Comparison of ENCODE assay signal across 11 cellular contexts in the genomic region with DNA sequence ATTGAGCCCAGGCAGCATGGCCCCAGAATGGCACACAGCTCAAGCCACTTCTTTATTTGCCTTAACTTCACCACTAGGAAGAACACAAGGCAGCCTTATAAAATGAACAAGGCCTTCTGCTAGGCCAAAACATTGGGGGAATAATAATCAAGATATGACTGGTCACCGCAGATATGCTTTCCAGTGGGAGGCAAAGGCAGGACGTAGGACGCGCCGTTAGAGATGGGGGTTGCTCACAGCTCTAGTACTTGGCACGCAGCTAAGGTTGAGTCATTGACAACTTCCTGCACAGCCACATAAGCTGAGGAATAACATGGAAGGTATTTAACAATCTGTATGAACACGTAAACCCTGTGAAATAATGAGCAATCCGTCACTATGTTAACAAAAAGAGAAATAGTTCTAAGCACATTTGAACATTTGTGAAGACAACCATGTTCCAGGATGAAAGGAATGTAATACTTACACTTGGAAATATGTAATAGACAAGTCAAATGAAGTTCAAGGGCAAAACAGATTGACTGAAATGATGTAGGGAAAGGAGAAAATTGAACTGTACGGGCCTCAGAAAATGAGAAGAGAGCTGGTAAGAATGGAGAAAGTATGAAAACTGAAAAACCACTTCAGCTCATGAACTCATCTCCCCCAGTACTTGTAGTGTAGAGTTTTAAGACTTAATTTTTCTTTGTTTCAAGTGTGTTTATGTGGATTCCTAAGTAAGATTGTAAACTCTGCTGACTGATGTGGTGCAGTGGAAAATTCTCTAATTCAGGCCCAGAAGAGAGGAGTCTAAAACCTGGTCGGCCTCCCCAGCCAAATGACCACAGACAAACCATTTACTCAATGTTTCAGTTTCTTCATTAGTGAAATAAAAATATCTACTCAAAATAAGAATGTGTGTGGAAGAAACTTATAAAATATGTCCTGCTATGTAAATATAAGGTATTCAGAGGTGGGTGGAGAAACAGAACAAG. TPM values are rescaled to one million over a fixed set of nuclear protein-coding genes. Genes with fewer than 3 reads are reported as not detected.
DNase-seq lines count a peak whose midpoint lies in the region; ATAC-seq and TF ChIP-seq lines count a peak whose summit lies in the region.
"Had no signal": no experiment of that assay in that cellular context is flagged by ENCODE, and none has a peak within 500 bp of the region (broad histone marks: within the 10 kb centered on the region; RNA-seq: fewer than 3 reads in every experiment).

No MANE protein-coding gene starts in this region.

- no peaks in the 10 kb centered on the region for H3K27me3 Mint-ChIP-seq in activated CD4-positive, alpha-beta T cell treated with anti-CD3 and anti-CD28 coated beads for 36 hours
- H3K27me3 Mint-ChIP-seq in activated CD4-positive, alpha-beta T cell treated with anti-CD3 and anti-CD28 coated beads, Interleukin-2, amount 10 ng/mL, durations not matched to agents 24 days and 14 days = peaks cover 3% of the 10 kb centered on the region
- H3K27me3 Mint-ChIP-seq in stimulated activated naive B cell treated with anti-CD40 and anti-IgM and Interleukin-4, amounts not matched to agents 10 μg/mL and 1 μg/mL and 100 μg/mL, for 72 hours = peaks cover 0 to 5% of the 10 kb centered on the region in 2 donors
- H3K27me3 Mint-ChIP-seq: T-helper 17 cell had no signal

- H3K4me3 Mint-ChIP-seq in activated CD4-positive, alpha-beta T cell treated with anti-CD3 and anti-CD28 coated beads for 36 hours = no peak overlapping the region
- no peak overlapping the region for H3K4me3 Mint-ChIP-seq in activated CD4-positive, alpha-beta T cell treated with anti-CD3 and anti-CD28 coated beads, Interleukin-2, amount 10 ng/mL, durations not matched to agents 24 days and 14 days
- H3K4me3 Mint-ChIP-seq in stimulated activated naive B cell treated with anti-CD40 and anti-IgM and Interleukin-4, amounts not matched to agents 10 μg/mL and 1 μg/mL and 100 μg/mL, for 72 hours = no peak overlapping the region
- H3K4me3 Mint-ChIP-seq: T-helper 17 cell had no signal

- peaks cover 0 to 4% of the 10 kb centered on the region in 2 donors for H3K4me1 ChIP-seq in esophagus (ENCODE audit: control insufficient read depth in 2 of 2, insufficient read depth in 2 of 2, low read length in 1 of 2)

- no peak for TF ChIP-seq CTCF in GM10266 (IDR thresholded peaks at IDR 0.05; ENCODE audit: control insufficient read depth, insufficient read depth, low read depth, missing control alignments)

- H3K27me3 ChIP-seq in esophagus (ENCODE audit: control insufficient read depth in 1 of 2, insufficient read depth in 2 of 2, low read length in 2 of 2) = no peaks in the 10 kb centered on the region

- no peaks in the 10 kb centered on the region for H3K9me3 Mint-ChIP-seq in activated CD4-positive, alpha-beta T cell treated with anti-CD3 and anti-CD28 coated beads for 36 hours (ENCODE audit: low read depth)
- H3K9me3 Mint-ChIP-seq in activated CD4-positive, alpha-beta T cell treated with anti-CD3 and anti-CD28 coated beads, Interleukin-2, amount 10 ng/mL, durations not matched to agents 24 days and 14 days = peaks cover 3% of the 10 kb centered on the region
- H3K9me3 Mint-ChIP-seq in stimulated activated naive B cell treated with anti-CD40 and anti-IgM and Interleukin-4, amounts not matched to agents 10 μg/mL and 1 μg/mL and 100 μg/mL, for 72 hours = no peaks in the 10 kb centered on the region

- intact Hi-C loops in activated CD4-positive, alpha-beta T cell treated with anti-CD3 and anti-CD28 coated beads for 36 hours (cut with DNase I, micrococcal nuclease) = no loop called here
- intact Hi-C loops in activated CD4-positive, alpha-beta T cell treated with anti-CD3 and anti-CD28 coated beads, Interleukin-2, amount 10 ng/mL, durations not matched to agents 24 days and 14 days (cut with micrococcal nuclease) = no loop called here

- H3K36me3 ChIP-seq in esophagus (ENCODE audit: control insufficient read depth in 2 of 2, insufficient read depth in 2 of 2, low read length in 1 of 2) = no peaks in the 10 kb centered on the region

- peaks cover 4% of the 10 kb centered on the region for H3K4me1 Mint-ChIP-seq in activated CD4-positive, alpha-beta T cell treated with anti-CD3 and anti-CD28 coated beads for 36 hours
- H3K4me1 Mint-ChIP-seq in activated CD4-positive, alpha-beta T cell treated with anti-CD3 and anti-CD28 coated beads, Interleukin-2, amount 10 ng/mL, durations not matched to agents 24 days and 14 days = no peaks in the 10 kb centered on the region
- peaks cover 0 to 1% of the 10 kb centered on the region in 2 donors for H3K4me1 Mint-ChIP-seq in stimulated activated naive B cell treated with anti-CD40 and anti-IgM and Interleukin-4, amounts not matched to agents 10 μg/mL and 1 μg/mL and 100 μg/mL, for 72 hours
- H3K4me1 Mint-ChIP-seq: T-helper 17 cell had no signal

- ATAC-seq in activated CD4-positive, alpha-beta T cell treated with anti-CD3 and anti-CD28 coated beads for 36 hours = peak; percentile 36
- ATAC-seq in GM18907 (IDR thresholded peaks at IDR 0.05; ENCODE audit: unreplicated experiment) = no peak
- ATAC-seq in stimulated activated naive B cell treated with anti-CD40 and anti-IgM and Interleukin-4, amounts not matched to agents 10 μg/mL and 1 μg/mL and 100 μg/mL, for 72 hours (replicated peaks) = no peak
- ATAC-seq: T-helper 17 cell had no signal

- POLR2A ChIA-PET in activated CD4-positive, alpha-beta T cell treated with anti-CD3 and anti-CD28 coated beads for 36 hours (lab: Charles Lee) = no interaction called here

- CTCF ChIA-PET in activated CD4-positive, alpha-beta T cell treated with anti-CD3 and anti-CD28 coated beads for 36 hours (lab: Charles Lee) = interaction anchor here (1.0 kb wide), 1 partner anchor 31 kb away, joined by 3 read pairs; no protein-coding TSS in a partner anchor

- DNase-seq in activated CD4-positive, alpha-beta T cell treated with anti-CD3 and anti-CD28 coated beads for 36 hours = peak; percentile 7
- DNase-seq in activated CD4-positive, alpha-beta T cell treated with anti-CD3 and anti-CD28 coated beads, Interleukin-2, amount 10 ng/mL, durations not matched to agents 24 days and 14 days = no peak
- DNase-seq in skeletal muscle cell (ENCODE audit: low read depth) = peak; percentile 99
- no peak for DNase-seq in stimulated activated naive B cell treated with anti-CD40 and anti-IgM and Interleukin-4, amounts not matched to agents 10 μg/mL and 1 μg/mL and 100 μg/mL, for 72 hours
- DNase-seq in GM10266 (ENCODE audit: extremely low spot score) = no peak
- DNase-seq: cerebellar nuclear complex, substantia nigra, T-helper 17 cell had no signal

- peak overlapping the region; percentile 24 to 51 for H3K27ac ChIP-seq in esophagus (ENCODE audit: low read depth in 2 of 2, low read length in 1 of 2)

- H3K4me3 ChIP-seq in esophagus (ENCODE audit: low read depth in 1 of 2, low read length in 2 of 2) (no peak overlapping the region), skeletal muscle cell (ENCODE audit: low read depth, low read length) (no peak overlapping the region)

- WGBS in esophagus, 2 donors = 37 to 52% methylated on average over 10 of the region's 10 CpGs

- H3K9me3 ChIP-seq in esophagus (ENCODE audit: control insufficient read depth in 2 of 2, insufficient read depth in 1 of 2, low read depth in 1 of 2, low read length in 1 of 2) = no peaks in the 10 kb centered on the region

- no peaks in the 10 kb centered on the region for H3K36me3 Mint-ChIP-seq in activated CD4-positive, alpha-beta T cell treated with anti-CD3 and anti-CD28 coated beads for 36 hours (ENCODE audit: low read depth)
- H3K36me3 Mint-ChIP-seq in activated CD4-positive, alpha-beta T cell treated with anti-CD3 and anti-CD28 coated beads, Interleukin-2, amount 10 ng/mL, durations not matched to agents 24 days and 14 days (ENCODE audit: low read depth) = no peaks in the 10 kb centered on the region
- no peaks in the 10 kb centered on the region for H3K36me3 Mint-ChIP-seq in stimulated activated naive B cell treated with anti-CD40 and anti-IgM and Interleukin-4, amounts not matched to agents 10 μg/mL and 1 μg/mL and 100 μg/mL, for 72 hours

- H3K27ac Mint-ChIP-seq in activated CD4-positive, alpha-beta T cell treated with anti-CD3 and anti-CD28 coated beads for 36 hours = no peak overlapping the region
- no peak overlapping the region for H3K27ac Mint-ChIP-seq in activated CD4-positive, alpha-beta T cell treated with anti-CD3 and anti-CD28 coated beads, Interleukin-2, amount 10 ng/mL, durations not matched to agents 24 days and 14 days
- H3K27ac Mint-ChIP-seq in stimulated activated naive B cell treated with anti-CD40 and anti-IgM and Interleukin-4, amounts not matched to agents 10 μg/mL and 1 μg/mL and 100 μg/mL, for 72 hours = no peak overlapping the region
- H3K27ac Mint-ChIP-seq: T-helper 17 cell had no signal

TF ChIP-seq in PFSK-1, 5 proteins besides CTCF, POLR2A, EP300 and RAD21 (continues in another document):
- TF ChIP-seq, protein P1, sequence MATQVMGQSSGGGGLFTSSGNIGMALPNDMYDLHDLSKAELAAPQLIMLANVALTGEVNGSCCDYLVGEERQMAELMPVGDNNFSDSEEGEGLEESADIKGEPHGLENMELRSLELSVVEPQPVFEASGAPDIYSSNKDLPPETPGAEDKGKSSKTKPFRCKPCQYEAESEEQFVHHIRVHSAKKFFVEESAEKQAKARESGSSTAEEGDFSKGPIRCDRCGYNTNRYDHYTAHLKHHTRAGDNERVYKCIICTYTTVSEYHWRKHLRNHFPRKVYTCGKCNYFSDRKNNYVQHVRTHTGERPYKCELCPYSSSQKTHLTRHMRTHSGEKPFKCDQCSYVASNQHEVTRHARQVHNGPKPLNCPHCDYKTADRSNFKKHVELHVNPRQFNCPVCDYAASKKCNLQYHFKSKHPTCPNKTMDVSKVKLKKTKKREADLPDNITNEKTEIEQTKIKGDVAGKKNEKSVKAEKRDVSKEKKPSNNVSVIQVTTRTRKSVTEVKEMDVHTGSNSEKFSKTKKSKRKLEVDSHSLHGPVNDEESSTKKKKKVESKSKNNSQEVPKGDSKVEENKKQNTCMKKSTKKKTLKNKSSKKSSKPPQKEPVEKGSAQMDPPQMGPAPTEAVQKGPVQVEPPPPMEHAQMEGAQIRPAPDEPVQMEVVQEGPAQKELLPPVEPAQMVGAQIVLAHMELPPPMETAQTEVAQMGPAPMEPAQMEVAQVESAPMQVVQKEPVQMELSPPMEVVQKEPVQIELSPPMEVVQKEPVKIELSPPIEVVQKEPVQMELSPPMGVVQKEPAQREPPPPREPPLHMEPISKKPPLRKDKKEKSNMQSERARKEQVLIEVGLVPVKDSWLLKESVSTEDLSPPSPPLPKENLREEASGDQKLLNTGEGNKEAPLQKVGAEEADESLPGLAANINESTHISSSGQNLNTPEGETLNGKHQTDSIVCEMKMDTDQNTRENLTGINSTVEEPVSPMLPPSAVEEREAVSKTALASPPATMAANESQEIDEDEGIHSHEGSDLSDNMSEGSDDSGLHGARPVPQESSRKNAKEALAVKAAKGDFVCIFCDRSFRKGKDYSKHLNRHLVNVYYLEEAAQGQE (IDR thresholded peaks at IDR 0.05; ENCODE audit: insufficient read depth in 1 of 2, low read depth in 2 of 2, low read length in 2 of 2) = 0 out of 4 replicates have a peak, but pooled peaks of 1 of the 2 experiments have one; percentile 54

RNA-seq across cellular contexts. Expression of a gene that starts 59.3 kb away (rescaled TPM):
- 10 to 100 TPM; 13.9 to 16.0 TPM for total RNA-seq in activated CD4-positive, alpha-beta T cell treated with anti-CD3 and anti-CD28 coated beads for 36 hours
- 12.0 and 15.4 TPM in 2 replicates for total RNA-seq in activated CD4-positive, alpha-beta T cell treated with anti-CD3 and anti-CD28 coated beads, Interleukin-2, amount 10 ng/mL, durations not matched to agents 24 days and 14 days
- polyA plus RNA-seq in PFSK-1 (2012; ENCODE audit: insufficient read length, low read depth) = 29.7 TPM
- polyA plus RNA-seq in esophagus = 10 to 100 TPM; 10.6 to 11.8 TPM

Comparison
In these comparisons a context has a peak if more than half of its experiments do, and no peak if none do; other contexts are left out.
1. DNase-seq: peak in activated CD4-positive, alpha-beta T cell treated with anti-CD3 and anti-CD28 coated beads for 36 hours (single experiment) and skeletal muscle cell (single experiment); none in activated CD4-positive, alpha-beta T cell treated with anti-CD3 and anti-CD28 coated beads, Interleukin-2, amount 10 ng/mL, durations not matched to agents 24 days and 14 days (single experiment), stimulated activated naive B cell treated with anti-CD40 and anti-IgM and Interleukin-4, amounts not matched to agents 10 μg/mL and 1 μg/mL and 100 μg/mL, for 72 hours (single experiment) and GM10266 (single experiment).